Comparison of ENCODE assay signal across 1 cellular context in the genomic region with DNA sequence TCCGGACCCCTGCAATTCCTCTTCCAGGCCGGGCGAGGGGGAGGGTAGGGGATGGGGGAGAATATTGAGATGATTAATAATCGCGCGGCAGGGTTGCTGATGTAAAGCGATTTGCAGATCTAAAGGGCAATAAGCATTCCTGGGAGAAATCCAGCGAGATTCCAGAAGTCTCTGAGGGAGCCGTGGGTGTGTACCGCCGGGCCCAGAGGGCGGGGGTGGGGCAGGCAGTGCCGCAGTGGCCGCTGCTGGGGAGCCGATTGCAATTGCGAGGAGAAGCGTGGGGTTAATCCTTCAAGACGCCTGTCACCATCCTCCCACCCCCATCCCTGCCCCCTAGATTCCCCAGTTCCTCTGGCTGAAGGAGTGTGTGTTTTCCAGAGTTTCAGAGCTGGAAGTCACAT.
A peak's percentile ranks its signal among the peaks of the same experiment; 100 is the strongest.
TF ChIP-seq lines count a peak whose summit lies in the region.

No MANE protein-coding gene starts in this region.

TF ChIP-seq in H1, 55 proteins besides CTCF, POLR2A, EP300 and RAD21 (continued from another document):
- TF ChIP-seq SP4 (IDR thresholded peaks at IDR 0.05; ENCODE audit: low read length) (no peak), SUZ12 (IDR thresholded peaks at IDR 0.05; ENCODE audit: low read length) (no peak), SP2 (IDR thresholded peaks at IDR 0.05; ENCODE audit: low read length) (no peak), CHD1 (IDR thresholded peaks at IDR 0.05; ENCODE audit: low read depth, low read length) (no peak), NANOG (IDR thresholded peaks at IDR 0.05; ENCODE audit: insufficient read depth, low read depth, low read length, poor library complexity, severe bottlenecking) (peak; percentile 4), EGR1 (IDR thresholded peaks at IDR 0.05; ENCODE audit: borderline replicate concordance, low read depth, low read length) (0 out of 2 replicates have a peak, but pooled peaks have one; percentile 40), CBX8 (IDR thresholded peaks at IDR 0.05; ENCODE audit: borderline replicate concordance, low read depth, low read length) (no peak), CHD2 (IDR thresholded peaks at IDR 0.05; ENCODE audit: low read length) (no peak), POU5F1 (IDR thresholded peaks at IDR 0.05; ENCODE audit: low read depth, low read length) (no peak)
